8 cellular contexts compared by ENCODE assay signal in genomic region chr16:22318690-22319358, GRCh38. TPM values are rescaled to one million over a fixed set of nuclear protein-coding genes. Genes with fewer than 3 reads are reported as not detected.
DNase-seq lines count a peak whose midpoint lies in the region; ATAC-seq and TF ChIP-seq lines count a peak whose summit lies in the region.

No MANE protein-coding gene starts in this region.

- ATAC-seq in effector memory CD8-positive, alpha-beta T cell (replicated peaks) = peak; percentile 45
- no peak for ATAC-seq in HG02763 (IDR thresholded peaks at IDR 0.05; ENCODE audit: unreplicated experiment)

- CTCF ChIA-PET in Calu3 (lab: Charles Lee) = interaction anchor here (0.7 kb wide), 1 partner anchor 11 kb away, joined by 3 read pairs; no protein-coding TSS in a partner anchor

- no peak overlapping the region for H3K4me3 ChIP-seq in prostate gland

- H3K9me3 ChIP-seq in prostate gland = no peaks in the 10 kb centered on the region

- DNase-seq in Calu3 = peak; percentile 78
- peak; percentile 18 for DNase-seq in LHCN-M2 (ENCODE audit: low read depth)
- DNase-seq in activated CD4-positive, alpha-beta T cell treated with anti-CD3 and anti-CD28 coated beads for 48 hours = peak; percentile 74
- DNase-seq in effector memory CD8-positive, alpha-beta T cell = peak; percentile 60 to 70 (median 63)
- DNase-seq in prostate gland (ENCODE audit: low spot score) = no peak
- DNase-seq in DMS79 treated with DMSO at 0.1 percent for 48 hours (lab: John Stamatoyannopoulos, UW) = no peak
- DNase-seq in GM19238 (ENCODE audit: insufficient read length, low spot score) = no peak

- TF ChIP-seq CTCF in Calu3 (IDR thresholded peaks at IDR 0.05; ENCODE audit: unreplicated experiment) = peak; percentile 85
- peak in 3 of 4 experiments; percentile 23 to 42 (median 32) for TF ChIP-seq CTCF in prostate gland (IDR thresholded peaks at IDR 0.05)

- no peak overlapping the region for H3K27ac Mint-ChIP-seq in Calu3 (ENCODE audit: unreplicated experiment)
- no peak overlapping the region for H3K27ac Mint-ChIP-seq in effector memory CD8-positive, alpha-beta T cell

- no peaks in the 10 kb centered on the region for H3K27me3 Mint-ChIP-seq in Calu3 (ENCODE audit: unreplicated experiment)
- H3K27me3 Mint-ChIP-seq in effector memory CD8-positive, alpha-beta T cell = no peaks in the 10 kb centered on the region

- no peaks in the 10 kb centered on the region for H3K4me1 Mint-ChIP-seq in Calu3 (ENCODE audit: low read depth, unreplicated experiment)
- H3K4me1 Mint-ChIP-seq in effector memory CD8-positive, alpha-beta T cell (ENCODE audit: low read depth in 2 of 2) = peaks cover 0 to 6% of the 10 kb centered on the region in 2 donors

- intact Hi-C loops in Calu3 (cut with micrococcal nuclease; ENCODE audit: unreplicated experiment) (no loop called here), prostate gland (cut with DNase I) (no loop called here)

- H3K9me3 Mint-ChIP-seq in Calu3 (ENCODE audit: low read depth, unreplicated experiment) = no peaks in the 10 kb centered on the region
- H3K9me3 Mint-ChIP-seq in effector memory CD8-positive, alpha-beta T cell = no peaks in the 10 kb centered on the region

- BruUV-seq in Calu3 (replicated peaks; lab: Mats Ljungman, UMichigan) = no TSS peak

- H3K4me1 ChIP-seq in prostate gland (replicated peaks) = peaks cover 3% of the 10 kb centered on the region

- H3K4me3 Mint-ChIP-seq in Calu3 (ENCODE audit: low read depth, unreplicated experiment) = no peak overlapping the region
- H3K4me3 Mint-ChIP-seq in effector memory CD8-positive, alpha-beta T cell = no peak overlapping the region

- H3K27me3 ChIP-seq in prostate gland (replicated peaks; ENCODE audit: insufficient read depth) = no peaks in the 10 kb centered on the region

- 82% methylated on average over 18 of the region's 18 CpGs for WGBS in prostate gland

- H3K36me3 ChIP-seq in prostate gland = no peaks in the 10 kb centered on the region

- TF ChIP-seq POLR2A in prostate gland (IDR thresholded peaks at IDR 0.05) = no peak

- H3K27ac ChIP-seq in prostate gland = no peak overlapping the region

- peaks cover 86% of the 10 kb centered on the region for H3K36me3 Mint-ChIP-seq in Calu3 (ENCODE audit: insufficient read depth, unreplicated experiment)
- H3K36me3 Mint-ChIP-seq in effector memory CD8-positive, alpha-beta T cell (ENCODE audit: insufficient read depth) = peaks cover 74% of the 10 kb centered on the region

RNA-seq across cellular contexts. Expression of gene POLR3E, which starts 21.6 kb away (rescaled TPM):
- total RNA-seq in Calu3 (2022) (95.2 and 96.4 TPM in 2 replicates), LHCN-M2 (2014; rRNA removed) (26.6 and 38.2 TPM in 2 replicates), prostate gland (10 to 100 TPM; 52.3 to 61.7 TPM)
- 17.2 TPM for polyA plus RNA-seq in LHCN-M2 (2012)

RNA-seq across cellular contexts. Expression of gene CDR2, which starts 55.6 kb away (rescaled TPM):
- total RNA-seq in Calu3 (2022) (76.2 and 78.9 TPM in 2 replicates), LHCN-M2 (2014; rRNA removed) (21.7 and 24.2 TPM in 2 replicates), prostate gland (10 to 100 TPM; 24.5 to 31.9 TPM)
- 15.5 TPM for polyA plus RNA-seq in LHCN-M2 (2012)

Comparison
In these comparisons a context has a peak if more than half of its experiments do, and no peak if none do; other contexts are left out.
1. DNase-seq: peak in Calu3 (single experiment), LHCN-M2 (single experiment), activated CD4-positive, alpha-beta T cell treated with anti-CD3 and anti-CD28 coated beads for 48 hours (single experiment) and effector memory CD8-positive, alpha-beta T cell (3 of 3); none in prostate gland (single experiment), DMS79 treated with DMSO at 0.1 percent for 48 hours (single experiment) and GM19238 (single experiment).